15 cellular contexts compared by ENCODE assay signal in the genomic region with DNA sequence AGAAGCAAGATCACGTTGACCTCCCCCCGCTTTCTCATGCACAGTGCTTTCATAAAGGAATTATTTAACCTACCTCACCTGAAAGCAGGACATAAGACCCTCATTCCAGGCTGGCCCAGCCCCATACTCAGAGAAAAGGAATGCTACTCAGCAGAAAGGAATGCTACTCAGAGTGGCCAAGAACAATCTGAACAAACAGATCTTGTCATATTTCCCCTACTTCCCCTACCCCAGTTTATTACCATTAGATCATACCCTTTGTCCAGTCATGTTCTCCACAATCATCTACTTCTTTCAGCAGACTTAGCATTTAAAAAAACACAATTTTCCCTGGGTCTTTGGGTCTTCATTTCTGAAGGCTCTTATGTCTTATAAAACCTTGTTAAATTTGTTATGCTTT.
A peak's percentile ranks its signal among the peaks of the same experiment; 100 is the strongest.
DNase-seq lines count a peak whose midpoint lies in the region; ATAC-seq, FAIRE-seq and TF ChIP-seq lines count a peak whose summit lies in the region.
"Had no signal": no experiment of that assay in that cellular context is flagged by ENCODE, and none has a peak within 500 bp of the region (broad histone marks: within the 10 kb centered on the region; RNA-seq: fewer than 3 reads in every experiment).

No MANE protein-coding gene starts in this region.

- no peak overlapping the region for H3K4me2 ChIP-seq in hepatocyte

- H3K79me2 ChIP-seq in hepatocyte = no peaks in the 10 kb centered on the region
- H3K79me2 ChIP-seq: parathyroid adenoma had no signal

- H3K4me3 ChIP-seq in brain microvascular endothelial cell (ENCODE audit: low read depth, low read length) = no peak overlapping the region
- H3K4me3 ChIP-seq in hepatocyte = no peak overlapping the region
- H3K4me3 ChIP-seq in pancreas = no peak overlapping the region
- H3K4me3 ChIP-seq: thoracic aorta had no signal

- intact Hi-C loops in pancreas (cut with DNase I) = no loop called here

- H3K36me3 ChIP-seq in brain microvascular endothelial cell (replicated peaks) = no peaks in the 10 kb centered on the region
- no peaks in the 10 kb centered on the region for H3K36me3 ChIP-seq in hepatocyte (replicated peaks; ENCODE audit: insufficient read depth, low read depth)
- no peaks in the 10 kb centered on the region for H3K36me3 ChIP-seq in pancreas
- H3K36me3 ChIP-seq: thoracic aorta had no signal

- H3K9me3 ChIP-seq in hepatocyte (ENCODE audit: low read depth) = no peaks in the 10 kb centered on the region
- H3K9me3 ChIP-seq in pancreas = no peaks in the 10 kb centered on the region
- H3K9me3 ChIP-seq: thoracic aorta had no signal

- ATAC-seq in pancreas (no peak), HG03378 (IDR thresholded peaks at IDR 0.05; ENCODE audit: unreplicated experiment) (no peak)
- ATAC-seq: activated CD8-positive, alpha-beta T cell treated with anti-CD3 and anti-CD28 coated beads, Interleukin-2, amount 10 ng/mL, durations not matched to agents 7 days and 5 days; left lobe of liver had no signal

- FAIRE-seq in pancreas (lab: Jason Lieb, UNC) = no peak
- FAIRE-seq: A204.1 had no signal

- H3K9me2 ChIP-seq in hepatocyte (replicated peaks; ENCODE audit: insufficient read depth) = no peaks in the 10 kb centered on the region

- TF ChIP-seq CTCF in brain microvascular endothelial cell (IDR thresholded peaks at IDR 0.05; ENCODE audit: low read depth, low read length, missing control alignments) (no peak), hepatocyte (IDR thresholded peaks at IDR 0.05; ENCODE audit: poor library complexity) (no peak), pancreas (IDR thresholded peaks at IDR 0.05) (no peak)

- H3K27me3 ChIP-seq in brain microvascular endothelial cell (replicated peaks) (no peaks in the 10 kb centered on the region), hepatocyte (no peaks in the 10 kb centered on the region), pancreas (no peaks in the 10 kb centered on the region)

- DNase-seq in A172 (ENCODE audit: low spot score) (peak; percentile 65), HK-2 (ENCODE audit: unreplicated experiment) (peak; percentile 52), brain microvascular endothelial cell (peak; percentile 73), hepatocyte (ENCODE audit: low spot score) (peak; percentile 40), pancreas (no peak), pons (ENCODE audit: low spot score) (no peak), cerebellar nuclear complex (lab: John Stamatoyannopoulos, UW) (no peak)
- DNase-seq: activated CD8-positive, alpha-beta T cell treated with anti-CD3 and anti-CD28 coated beads, Interleukin-2, amount 10 ng/mL, durations not matched to agents 7 days and 5 days; NCI-H1417 treated with DMSO at 0.1 percent for 48 hours had no signal

- in situ Hi-C loops in brain microvascular endothelial cell (cut with HindIII; ENCODE audit: low pct_ligation_motif_present, low sequenced_read_pairs) = no loop called here

- H4K20me1 ChIP-seq in hepatocyte (ENCODE audit: insufficient read depth, poor library complexity, severe bottlenecking) = no peaks in the 10 kb centered on the region

- H3K27ac ChIP-seq in brain microvascular endothelial cell (peak overlapping the region; percentile 73), hepatocyte (peak overlapping the region; percentile 92), pancreas (no peak overlapping the region)
- H3K27ac ChIP-seq: HL-60, parathyroid adenoma, thoracic aorta had no signal

- 87% methylated on average over 2 of the region's 2 CpGs for WGBS in hepatocyte (ENCODE audit: low lambda C conversion rate, missing lambda C conversion rate)
- WGBS in pancreas, 2 donors = 85 to 86% methylated on average over 2 of the region's 2 CpGs

- H2AFZ ChIP-seq in hepatocyte = no peak overlapping the region
- H2AFZ ChIP-seq: parathyroid adenoma had no signal

- H3K4me1 ChIP-seq in hepatocyte (ENCODE audit: insufficient read depth) = peaks cover 7% of the 10 kb centered on the region
- no peaks in the 10 kb centered on the region for H3K4me1 ChIP-seq in pancreas
- H3K4me1 ChIP-seq: parathyroid adenoma had no signal

Comparison
In these comparisons a context has a peak if more than half of its experiments do, and no peak if none do; other contexts are left out.
1. DNase-seq: peak in A172 (single experiment), HK-2 (single experiment), brain microvascular endothelial cell (single experiment) and hepatocyte (single experiment); none in pancreas (0 of 6), pons (single experiment) and cerebellar nuclear complex (0 of 2).
2. H3K27ac ChIP-seq: peak in brain microvascular endothelial cell (single experiment) and hepatocyte (single experiment); none in pancreas (0 of 4).